In genomic region chr19:11090014-11090263, GRCh38 we compare ENCODE assay signal across 8 cellular contexts. TPM values are rescaled to one million over a fixed set of nuclear protein-coding genes. Genes with fewer than 3 reads are reported as not detected.
DNase-seq lines count a peak whose midpoint lies in the region; ATAC-seq, FAIRE-seq and TF ChIP-seq lines count a peak whose summit lies in the region.
"Not testable (repeated sequence)": the region's sequence is repeated elsewhere in the genome, so short reads cannot be mapped to it uniquely, and the experiment has no call there.

No MANE protein-coding gene starts in this region.

- H3K23ac ChIP-seq in IMR-90 (ENCODE audit: low read depth, low read length), result peak overlapping the region; percentile 87; the same call in 1 of the 2 replicates
- not testable (repeated sequence) for H3K23ac ChIP-seq in mesenchymal stem cell (ENCODE audit: low read length in 2 of 2)

- ATAC-seq in GM19438 (IDR thresholded peaks at IDR 0.05; ENCODE audit: low read depth, unreplicated experiment) (peak; percentile 9), IMR-90 (ENCODE audit: low read depth) (peak; percentile 2), GM12878 (peak; percentile 11)
- not testable (repeated sequence) for ATAC-seq in aorta (ENCODE audit: low FRiP score)

- H3K79me2 ChIP-seq in GM12878 (ENCODE audit: control insufficient read depth, insufficient read depth, low read length), result peaks cover 51% of the 10 kb centered on the region

- H3K14ac ChIP-seq in IMR-90 (replicated peaks; ENCODE audit: low read depth, low read length), result peak overlapping the region; percentile 93
- not testable (repeated sequence) for H3K14ac ChIP-seq in mesenchymal stem cell (ENCODE audit: low read length in 2 of 2)

- 0% methylated on average over 11 of the region's 15 CpGs; no CpG with 5 or more reads in 1 of the 2 experiments for WGBS in IMR-90 (ENCODE audit: extremely low coverage in 2 of 2, insufficient read length in 1 of 2), 2 experiments
- 2% methylated on average over 15 of the region's 15 CpGs for WGBS in GM12878 (ENCODE audit: insufficient coverage, insufficient replicate concordance, low lambda C conversion rate, missing lambda C conversion rate)
- 0% methylated on average over 12 of the region's 15 CpGs for WGBS in mesenchymal stem cell
- 0% methylated on average over 15 of the region's 15 CpGs for WGBS in sigmoid colon, 2 donors
- WGBS in aorta, 2 donors, result 0 to 1% methylated on average over 15 of the region's 15 CpGs

- not testable (repeated sequence) for TF ChIP-seq CTCF in IMR-90 (conservative IDR thresholded peaks at IDR 0.05; ENCODE audit: low read depth, low read length); VCaP (conservative IDR thresholded peaks at IDR 0.05); GM12878 (IDR thresholded peaks at IDR 0.05 in 2 of 3, conservative IDR thresholded peaks at IDR 0.05 in 1 of 3; ENCODE audit: control insufficient read depth in 2 of 3, extremely low read depth in 1 of 3, insufficient read depth in 1 of 3, low read depth in 3 of 3, low read length in 3 of 3); fibroblast of pulmonary artery (IDR thresholded peaks at IDR 0.05; ENCODE audit: low read length, missing control alignments); sigmoid colon (IDR thresholded peaks at IDR 0.05)

- TF ChIP-seq EP300 in GM12878 (IDR thresholded peaks at IDR 0.05; ENCODE audit: borderline replicate concordance in 1 of 2, control insufficient read depth in 1 of 2, low read depth in 2 of 2, low read length in 2 of 2); sigmoid colon (IDR thresholded peaks at IDR 0.05): not testable (repeated sequence)

- in situ Hi-C loops in IMR-90 (cut with MboI; ENCODE audit: low sequenced_read_pairs); GM12878 (cut with MboI): not testable (repeated sequence)

- SMC1A ChIA-PET in GM12878 (lab: Charles Lee; ENCODE audit: uncharacterized antibody, unreplicated experiment), result interaction anchor here (0.7 to 3.3 kb wide), 4 partner anchors 11 to 285 kb away, joined by 3 to 13 read pairs (median 4); no protein-coding TSS in a partner anchor

- peak overlapping the region; percentile 81 for H3K4me2 ChIP-seq in IMR-90 (ENCODE audit: low read depth, low read length)
- peak overlapping the region; percentile 54 for H3K4me2 ChIP-seq in GM12878 (ENCODE audit: control insufficient read depth, insufficient read depth)
- peak overlapping the region; percentile 62 for H3K4me2 ChIP-seq in mesenchymal stem cell (ENCODE audit: low read length, poor library complexity, severe bottlenecking)

- H4K8ac ChIP-seq in IMR-90 (ENCODE audit: low read depth in 2 of 2, low read length in 2 of 2), result peak overlapping the region in 1 of 2 experiments; percentile 74; a peak in 1 of 4 replicates
- not testable (repeated sequence) for H4K8ac ChIP-seq in mesenchymal stem cell (ENCODE audit: low read length)

- H3K9me3 ChIP-seq in IMR-90 (ENCODE audit: control insufficient read depth, insufficient read depth, low read length); GM12878 (replicated peaks; ENCODE audit: control insufficient read depth, insufficient read depth, low read length); mesenchymal stem cell (ENCODE audit: control insufficient read depth, low read length); sigmoid colon; aorta (ENCODE audit: control insufficient read depth, low read length): not testable (repeated sequence)

- H2AK9ac ChIP-seq in IMR-90 (replicated peaks; ENCODE audit: low read depth, low read length, poor library complexity), result peak overlapping the region; percentile 80

- TF ChIP-seq POLR2A in IMR-90 (IDR thresholded peaks at IDR 0.05; ENCODE audit: low read depth, low read length); GM12878 (IDR thresholded peaks at IDR 0.05; ENCODE audit: low read depth, low read length); sigmoid colon (IDR thresholded peaks at IDR 0.05): not testable (repeated sequence)

- not testable (repeated sequence) for H3K27me3 ChIP-seq in IMR-90 (ENCODE audit: control insufficient read depth, insufficient read depth, low read length); GM12878 (replicated peaks in 1 of 2; ENCODE audit: control insufficient read depth in 2 of 2, insufficient read depth in 2 of 2, low read length in 1 of 2); mesenchymal stem cell (ENCODE audit: control insufficient read depth in 1 of 2, insufficient read depth in 1 of 2, low read length in 2 of 2); sigmoid colon; aorta (ENCODE audit: control insufficient read depth in 1 of 2, insufficient read depth in 2 of 2, low read length in 1 of 2)

- not testable (repeated sequence) for H2BK20ac ChIP-seq in IMR-90 (ENCODE audit: low read depth, low read length)

- peaks cover 11% of the 10 kb centered on the region for H3K4me1 ChIP-seq in IMR-90 (ENCODE audit: control insufficient read depth, insufficient read depth, low read length)
- H3K4me1 ChIP-seq in GM12878 (ENCODE audit: control insufficient read depth, insufficient read depth, low read length), result peaks cover 35% of the 10 kb centered on the region
- H3K4me1 ChIP-seq in mesenchymal stem cell (ENCODE audit: control insufficient read depth, insufficient read depth, low read depth, low read length), result peaks cover 19% of the 10 kb centered on the region
- H3K4me1 ChIP-seq in sigmoid colon, result peaks cover 0 to 70% (median 61%) of the 10 kb centered on the region in 4 donors
- H3K4me1 ChIP-seq in aorta (ENCODE audit: control insufficient read depth in 1 of 2, insufficient read depth in 2 of 2, low read length in 2 of 2), result not testable (repeated sequence)

- H2BK15ac ChIP-seq in IMR-90 (ENCODE audit: low read depth, low read length), result not testable (repeated sequence)
- H2BK15ac ChIP-seq in mesenchymal stem cell (ENCODE audit: low read depth, poor library complexity, severe bottlenecking), result peak overlapping the region; percentile 96

- peak overlapping the region; percentile 35 for H2BK120ac ChIP-seq in IMR-90 (ENCODE audit: low read depth, low read length)
- peak overlapping the region; percentile 92 for H2BK120ac ChIP-seq in mesenchymal stem cell (ENCODE audit: low read depth, low read length)

- peak overlapping the region; percentile 72 for H3K9ac ChIP-seq in IMR-90 (ENCODE audit: low read depth, low read length)
- H3K9ac ChIP-seq in GM12878 (ENCODE audit: control insufficient read depth, insufficient read depth, low read length), result peak overlapping the region; percentile 87
- peak overlapping the region; percentile 95 for H3K9ac ChIP-seq in mesenchymal stem cell (ENCODE audit: low read length)

- TF ChIP-seq RAD21 in IMR-90 (IDR thresholded peaks at IDR 0.05; ENCODE audit: low read length); GM12878 (IDR thresholded peaks at IDR 0.05; ENCODE audit: insufficient read depth, low read depth, low read length): not testable (repeated sequence)

- dilution Hi-C loops in IMR-90 (cut with HindIII; ENCODE audit: low sequenced_read_pairs, unreplicated experiment), result not testable (repeated sequence)

- H3K36me3 ChIP-seq in IMR-90 (ENCODE audit: control insufficient read depth, insufficient read depth, low read length); GM12878 (ENCODE audit: control insufficient read depth in 2 of 2, insufficient read depth in 2 of 2, low read length in 1 of 2); sigmoid colon; aorta (ENCODE audit: control insufficient read depth in 1 of 2, insufficient read depth in 2 of 2, low read length in 1 of 2): not testable (repeated sequence)
- peaks cover 16 to 32% of the 10 kb centered on the region in 2 experiments for H3K36me3 ChIP-seq in mesenchymal stem cell (ENCODE audit: control insufficient read depth in 1 of 2, insufficient read depth in 2 of 2, low read depth in 1 of 2, low read length in 2 of 2)

- H4K91ac ChIP-seq in IMR-90 (ENCODE audit: insufficient read depth, low read depth, low read length) (peak overlapping the region; percentile 68), mesenchymal stem cell (ENCODE audit: low read length) (peak overlapping the region; percentile 77)

- DNase-seq in IMR-90; GM12878 (ENCODE audit: low read depth, low spot score); fibroblast of pulmonary artery (ENCODE audit: low read depth); mesenchymal stem cell; sigmoid colon; aorta: not testable (repeated sequence)

- H2BK12ac ChIP-seq in mesenchymal stem cell (ENCODE audit: low read length in 2 of 2), result not testable (repeated sequence)

- H3K56ac ChIP-seq in IMR-90 (ENCODE audit: extremely low read depth, insufficient read depth, low read length), result peak overlapping the region; percentile 84; the same call in 1 of the 2 replicates

- H3K27ac ChIP-seq in IMR-90 (ENCODE audit: insufficient read depth, low read length) (peak overlapping the region; percentile 70), VCaP (peak overlapping the region; percentile 89), GM12878 (ENCODE audit: control insufficient read depth, insufficient read depth) (peak overlapping the region; percentile 90), mesenchymal stem cell (ENCODE audit: low read length, poor library complexity, severe bottlenecking) (peak overlapping the region; percentile 82), sigmoid colon (peak overlapping the region; percentile 91 to 98 (median 96)), aorta (ENCODE audit: low read depth in 1 of 2, low read length in 2 of 2) (peak overlapping the region in 1 of 2 donors; percentile 88)

- BruUV-seq in IMR-90 (replicated peaks; lab: Mats Ljungman, UMichigan); GM12878 (replicated peaks; lab: Mats Ljungman, UMichigan): not testable (repeated sequence)

- RAD21 ChIA-PET in GM12878 (lab: Charles Lee; ENCODE audit: unreplicated experiment), result interaction anchor here (1.2 to 2.9 kb wide), 4 partner anchors 54 to 217 kb away, joined by 3 to 15 read pairs (median 6); no protein-coding TSS in a partner anchor

- H4K20me1 ChIP-seq in IMR-90 (ENCODE audit: insufficient read depth, low read length), result peaks cover 37% of the 10 kb centered on the region; the same call in 1 of the 2 replicates
- not testable (repeated sequence) for H4K20me1 ChIP-seq in GM12878 (ENCODE audit: control insufficient read depth, insufficient read depth)

- POLR2A ChIA-PET in IMR-90 (lab: Charles Lee; ENCODE audit: unreplicated experiment), result not testable (repeated sequence)
- POLR2A ChIA-PET in GM12878 (lab: Charles Lee), result interaction anchor here (0.5 to 2.5 kb wide), 8 partner anchors 54 to 217 kb away, joined by 3 to 10 read pairs (median 4); no protein-coding TSS in a partner anchor

- FAIRE-seq in GM12878 (lab: Jason Lieb, UNC), result not testable (repeated sequence)

- H3K79me1 ChIP-seq in IMR-90 (ENCODE audit: low read depth in 1 of 2, low read length in 2 of 2), result peaks cover 8 to 60% of the 10 kb centered on the region in 2 experiments
- H3K79me1 ChIP-seq in mesenchymal stem cell (replicated peaks; ENCODE audit: low read length, poor library complexity, severe bottlenecking), result not testable (repeated sequence)

- not testable (repeated sequence) for H3K18ac ChIP-seq in IMR-90 (ENCODE audit: low read depth, low read length)
- H3K18ac ChIP-seq in mesenchymal stem cell (ENCODE audit: low read depth in 1 of 2, low read length in 2 of 2), result peak overlapping the region; percentile 87 to 90

- H2BK5ac ChIP-seq in IMR-90 (ENCODE audit: low read depth, low read length, poor library complexity, severe bottlenecking) (peak overlapping the region; percentile 70), mesenchymal stem cell (ENCODE audit: low read depth, low read length, poor library complexity, severe bottlenecking) (peak overlapping the region; percentile 53)

- H3K4ac ChIP-seq in IMR-90 (ENCODE audit: low read depth, low read length), result peak overlapping the region; percentile 39
- H3K4ac ChIP-seq in mesenchymal stem cell (ENCODE audit: low read depth in 1 of 2, low read length in 2 of 2), result peak overlapping the region; percentile 69 to 73

- H2AK5ac ChIP-seq in IMR-90 (ENCODE audit: low read depth, low read length), result peak overlapping the region; percentile 91
- not testable (repeated sequence) for H2AK5ac ChIP-seq in mesenchymal stem cell (ENCODE audit: low read length, severe bottlenecking)

- intact Hi-C loops in IMR-90 (cut with micrococcal nuclease); sigmoid colon (cut with DNase I): not testable (repeated sequence)
- intact Hi-C loops in GM12878 (cut with micrococcal nuclease; ENCODE audit: unreplicated experiment) (loop anchor here (5.0 to 10.0 kb wide), 3 partner anchors 213 to 1695 kb away; partner anchors contain the start of gene DNM2), aorta (cut with DNase I) (loop anchor here in 1 of 2 donors (5.0 kb wide), 1 partner anchor 53 kb away; no protein-coding TSS in a partner anchor)

- H2AFZ ChIP-seq in IMR-90 (replicated peaks; ENCODE audit: low read length, poor library complexity) (peak overlapping the region; percentile 74), GM12878 (ENCODE audit: control insufficient read depth, low read depth, low read length) (peak overlapping the region; percentile 24; the same call in 1 of the 2 replicates)
- H2AFZ ChIP-seq in mesenchymal stem cell (ENCODE audit: low read depth, low read length), result not testable (repeated sequence)

- H4K5ac ChIP-seq in IMR-90 (ENCODE audit: low read depth, low read length), result not testable (repeated sequence)

- CTCF ChIA-PET in IMR-90 (lab: Yijun Ruan, JAX) (interaction anchor here (1.0 kb wide), 1 partner anchor 54 kb away, joined by 4 read pairs; no protein-coding TSS in a partner anchor), GM12878 (lab: Yijun Ruan, JAX) (interaction anchor here (1.1 to 1.6 kb wide), 3 partner anchors 127 to 218 kb away, joined by 3 read pairs; no protein-coding TSS in a partner anchor)

- H3K4me3 ChIP-seq in IMR-90 (ENCODE audit: insufficient read depth, low read depth, low read length) (peak overlapping the region; percentile 54), GM12878 (peak overlapping the region; percentile 91), fibroblast of pulmonary artery (replicated peaks; ENCODE audit: low read depth, low read length) (peak overlapping the region; percentile 97), mesenchymal stem cell (ENCODE audit: insufficient read depth in 1 of 2, low read depth in 1 of 2, low read length in 2 of 2) (peak overlapping the region; percentile 68 to 93), sigmoid colon (peak overlapping the region; percentile 53 to 77 (median 65)), aorta (ENCODE audit: low read length in 2 of 2) (peak overlapping the region; percentile 30 to 40)

- H3K9me1 ChIP-seq in IMR-90 (ENCODE audit: insufficient read depth, low read length), result peaks cover 10% of the 10 kb centered on the region

RNA-seq across cellular contexts. Expression of gene LDLR, which starts 0.7 kb away (rescaled TPM):
- 40.5 and 45.2 TPM in 2 replicates for total RNA-seq in IMR-90 (2012; rRNA removed)
- polyA plus RNA-seq in IMR-90 (2012; rRNA removed), result 53.8 and 61.2 TPM in 2 replicates
- polyA plus RNA-seq in IMR-90 (2012; cell fraction: cytosol; rRNA removed), result 43.2 and 44.9 TPM in 2 replicates
- 51.0 and 64.7 TPM in 2 replicates for polyA plus RNA-seq in IMR-90 (2012; cell fraction: nucleus; rRNA removed; ENCODE audit: low replicate concordance)
- 218 and 237 TPM in 2 replicates for total RNA-seq in GM12878 (2013; cell fraction: nucleolus; rRNA removed)
- total RNA-seq in GM12878 (2014; rRNA removed), result 39.0 and 43.4 TPM in 2 replicates
- total RNA-seq in GM12878 (2014; rRNA removed; fragmentation: Illumina TruSeq; extraction: Trizol), result 29.4 and 30.7 TPM in 2 replicates
- total RNA-seq in GM12878 (2021), result 56.8 and 59.2 TPM in 2 replicates
- 13.2 TPM for polyA plus RNA-seq in GM12878 (2011; ENCODE audit: low read depth)
- polyA plus RNA-seq in GM12878 (2011; rRNA removed), result 19.4 and 42.8 TPM in 2 replicates
- 34.6 and 36.3 TPM in 2 replicates for polyA plus RNA-seq in GM12878 (2011; cell fraction: cytosol; rRNA removed)
- polyA plus RNA-seq in GM12878 (2011; cell fraction: nucleus; rRNA removed), result 49.0 and 57.5 TPM in 2 replicates
- polyA plus RNA-seq in GM12878 (2012), result 26.4 and 34.5 TPM in 2 replicates
- 23.1 and 25.3 TPM in 2 replicates for polyA plus RNA-seq in GM12878 (2014; fragmentation: Illumina TruSeq; extraction: Trizol)
- 10 to 100 TPM; 11.3 to 15.9 TPM for polyA plus RNA-seq in GM12878 (2014; fragmentation: Nextera tagmentation; extraction: Ambion mirVana)
- 26.7 and 38.4 TPM in 2 replicates for polyA plus RNA-seq in GM12878 (2014; rRNA removed)
- 10 to 100 TPM; 17.1 to 18.5 TPM for polyA plus RNA-seq in GM12878 (2016; fragmentation: Nextera tagmentation; extraction: Ambion mirVana)
- polyA minus RNA-seq in GM12878 (2011; rRNA and poly(A)+ RNA removed), result 95.8 and 116 TPM in 2 replicates
- polyA minus RNA-seq in GM12878 (2011; cell fraction: cytosol; rRNA and poly(A)+ RNA removed), result 39.6 and 41.5 TPM in 2 replicates
- polyA minus RNA-seq in GM12878 (2011; cell fraction: nucleus; rRNA and poly(A)+ RNA removed), result 80.6 and 135 TPM in 2 replicates
- polyA plus RNA-seq in mesenchymal stem cell (2013, experiment 1 of 2), result 248 TPM
- 236 TPM for polyA plus RNA-seq in mesenchymal stem cell (2013, experiment 2 of 2)
- total RNA-seq in sigmoid colon, result 100 to 1,000 TPM in 1 of 4 donors, 10 to 100 TPM in 1, 1 to 10 TPM in 2; 7.1 to 139 (median 15.0) TPM
- 10 to 100 TPM; 20.4 to 76.0 (median 20.6) TPM for polyA plus RNA-seq in sigmoid colon
- 10 to 100 TPM; 50.4 to 94.0 TPM for total RNA-seq in aorta
- polyA plus RNA-seq in aorta, result 1 to 10 TPM; 3.4 to 9.5 TPM

Comparison
In these comparisons a context has a peak if more than half of its experiments do, and no peak if none do; other contexts are left out.
1. H3K4me3 ChIP-seq: peak in every context shown above with its lines; median percentile 97 in fibroblast of pulmonary artery; 91 in GM12878; 80 in mesenchymal stem cell; 65 in sigmoid colon; 54 in IMR-90; 35 in aorta.